In genomic region chr12:1044697-1045096, GRCh38 we compare ENCODE assay signal across 14 cellular contexts. TPM values are rescaled to one million over a fixed set of nuclear protein-coding genes. Genes with fewer than 3 reads are reported as not detected.
A peak's percentile ranks its signal among the peaks of the same experiment; 100 is the strongest.
DNase-seq lines count a peak whose midpoint lies in the region; FAIRE-seq and TF ChIP-seq lines count a peak whose summit lies in the region.
"Had no signal": no experiment of that assay in that cellular context is flagged by ENCODE, and none has a peak within 500 bp of the region (broad histone marks: within the 10 kb centered on the region; RNA-seq: fewer than 3 reads in every experiment).

No MANE protein-coding gene starts in this region.

- no peak overlapping the region for H2AK5ac ChIP-seq in mesenchymal stem cell (ENCODE audit: low read length, severe bottlenecking)

- no peak overlapping the region for H3K18ac ChIP-seq in mesenchymal stem cell (ENCODE audit: low read depth in 1 of 2, low read length in 2 of 2)

- H3K27me3 ChIP-seq in mesenchymal stem cell (ENCODE audit: control insufficient read depth in 1 of 2, insufficient read depth in 1 of 2, low read length in 2 of 2): no peaks in the 10 kb centered on the region

- no peaks in the 10 kb centered on the region for H3K9me3 ChIP-seq in mesenchymal stem cell (ENCODE audit: control insufficient read depth, low read length)

- H3K4me3 ChIP-seq in AG10803 (ENCODE audit: low read length): no peak overlapping the region
- no peak overlapping the region for H3K4me3 ChIP-seq in mesenchymal stem cell (ENCODE audit: insufficient read depth in 1 of 2, low read depth in 1 of 2, low read length in 2 of 2)

- H2BK5ac ChIP-seq in mesenchymal stem cell (ENCODE audit: low read depth, low read length, poor library complexity, severe bottlenecking): no peak overlapping the region

- H3K27ac Mint-ChIP-seq in chondrocyte (ENCODE audit: unreplicated experiment): peak overlapping the region; percentile 83
- H3K27ac Mint-ChIP-seq: activated CD4-positive, alpha-beta memory T cell treated with anti-CD3 and anti-CD28 coated beads, Interleukin-2, amount 10 ng/mL, durations not matched to agents 7 days and 5 days; CD8-positive, alpha-beta T cell; immature natural killer cell had no signal

- no peak overlapping the region for H4K8ac ChIP-seq in mesenchymal stem cell (ENCODE audit: low read length)

- DNase-seq in AG10803 (ENCODE audit: low read depth) (peak; percentile 52), LHCN-M2 (ENCODE audit: low read depth) (peak; percentile 55), chondrocyte (ENCODE audit: low spot score) (no peak), mesenchymal stem cell (peak; percentile 22), T1000 (lab: John Stamatoyannopoulos, UW) (no peak), NCI-H1048 (lab: John Stamatoyannopoulos, UW) (no peak), HK-2 (ENCODE audit: unreplicated experiment) (no peak), frontal cortex (ENCODE audit: low spot score in 2 of 2) (no peak)
- DNase-seq: activated CD4-positive, alpha-beta memory T cell treated with anti-CD3 and anti-CD28 coated beads, Interleukin-2, amount 10 ng/mL, durations not matched to agents 7 days and 5 days; activated effector memory CD4-positive, alpha-beta T cell treated with anti-CD3 and anti-CD28 coated beads, Interleukin-2, amount 50 U/mL, for 16 hours; CD8-positive, alpha-beta T cell; immature natural killer cell; NCI-H526 treated with DMSO at 0.1 percent for 48 hours had no signal

- no peaks in the 10 kb centered on the region for H3K4me1 ChIP-seq in mesenchymal stem cell (ENCODE audit: control insufficient read depth, insufficient read depth, low read depth, low read length)

- no peak overlapping the region for H3K14ac ChIP-seq in mesenchymal stem cell (ENCODE audit: low read length in 2 of 2)

- H3K9ac ChIP-seq in mesenchymal stem cell (ENCODE audit: low read length): peak overlapping the region; percentile 4

- no peak overlapping the region for H3K23ac ChIP-seq in mesenchymal stem cell (ENCODE audit: low read length in 2 of 2)

- FAIRE-seq in frontal cortex (lab: Jason Lieb, UNC): no peak

- no peak overlapping the region for H2BK15ac ChIP-seq in mesenchymal stem cell (ENCODE audit: low read depth, poor library complexity, severe bottlenecking)

- peaks cover 15% of the 10 kb centered on the region for H3K79me1 ChIP-seq in mesenchymal stem cell (replicated peaks; ENCODE audit: low read length, poor library complexity, severe bottlenecking)

- no CpG with 5 or more reads among the region's 1 CpG for WGBS in mesenchymal stem cell

- peaks cover 0 to 4% of the 10 kb centered on the region in 2 experiments for H3K36me3 ChIP-seq in mesenchymal stem cell (ENCODE audit: control insufficient read depth in 1 of 2, insufficient read depth in 2 of 2, low read depth in 1 of 2, low read length in 2 of 2)

- no peak for TF ChIP-seq CTCF in AG10803 (conservative IDR thresholded peaks at IDR 0.05; ENCODE audit: low read length)
- TF ChIP-seq CTCF in chondrocyte (IDR thresholded peaks at IDR 0.05): no peak

- H3K27me3 Mint-ChIP-seq in chondrocyte (ENCODE audit: low read depth): no peaks in the 10 kb centered on the region
- H3K27me3 Mint-ChIP-seq: activated CD4-positive, alpha-beta memory T cell treated with anti-CD3 and anti-CD28 coated beads, Interleukin-2, amount 10 ng/mL, durations not matched to agents 7 days and 5 days; central memory CD8-positive, alpha-beta T cell had no signal

- no peak overlapping the region for H2BK12ac ChIP-seq in mesenchymal stem cell (ENCODE audit: low read length in 2 of 2)

- no peak overlapping the region for H2BK120ac ChIP-seq in mesenchymal stem cell (ENCODE audit: low read depth, low read length)

- no peaks in the 10 kb centered on the region for H3K9me3 Mint-ChIP-seq in chondrocyte (ENCODE audit: low read depth)
- H3K9me3 Mint-ChIP-seq: activated CD4-positive, alpha-beta memory T cell treated with anti-CD3 and anti-CD28 coated beads, Interleukin-2, amount 10 ng/mL, durations not matched to agents 7 days and 5 days; CD8-positive, alpha-beta T cell; central memory CD8-positive, alpha-beta T cell; immature natural killer cell had no signal

- no peak overlapping the region for H2AFZ ChIP-seq in mesenchymal stem cell (ENCODE audit: low read depth, low read length)

- H4K91ac ChIP-seq in mesenchymal stem cell (ENCODE audit: low read length): no peak overlapping the region

- H3K4ac ChIP-seq in mesenchymal stem cell (ENCODE audit: low read depth in 1 of 2, low read length in 2 of 2): no peak overlapping the region

- peaks cover 37% of the 10 kb centered on the region for H3K4me1 Mint-ChIP-seq in chondrocyte (ENCODE audit: low read depth)

- no peak overlapping the region for H3K4me2 ChIP-seq in mesenchymal stem cell (ENCODE audit: low read length, poor library complexity, severe bottlenecking)

- H3K27ac ChIP-seq in mesenchymal stem cell (ENCODE audit: low read length, poor library complexity, severe bottlenecking): no peak overlapping the region

- peak overlapping the region; percentile 22 for H3K4me3 Mint-ChIP-seq in chondrocyte (ENCODE audit: unreplicated experiment)
- H3K4me3 Mint-ChIP-seq: activated CD4-positive, alpha-beta memory T cell treated with anti-CD3 and anti-CD28 coated beads, Interleukin-2, amount 10 ng/mL, durations not matched to agents 7 days and 5 days; CD8-positive, alpha-beta T cell; central memory CD8-positive, alpha-beta T cell; immature natural killer cell had no signal

- H3K36me3 Mint-ChIP-seq in chondrocyte (ENCODE audit: low read depth): no peaks in the 10 kb centered on the region

RNA-seq across cellular contexts. Expression of gene ERC1, which starts 53.7 kb away (rescaled TPM):
- total RNA-seq in LHCN-M2 (2014; rRNA removed) (19.0 and 19.3 TPM in 2 replicates), chondrocyte (79.3 to 102 TPM (median 83.6 TPM) in 3 replicates), frontal cortex (128 TPM)
- polyA plus RNA-seq in LHCN-M2 (2012): 10.5 TPM
- polyA plus RNA-seq in mesenchymal stem cell (2013, experiment 1 of 2): 19.8 TPM
- 17.9 TPM for polyA plus RNA-seq in mesenchymal stem cell (2013, experiment 2 of 2)

Comparison
In these comparisons a context has a peak if more than half of its experiments do, and no peak if none do; other contexts are left out.
1. DNase-seq: peak in AG10803 (single experiment), LHCN-M2 (single experiment) and mesenchymal stem cell (single experiment); none in chondrocyte (single experiment), T1000 (single experiment), NCI-H1048 (single experiment), HK-2 (single experiment) and frontal cortex (0 of 2).